ENCODE assay signal across 8 cellular contexts in the genomic region with DNA sequence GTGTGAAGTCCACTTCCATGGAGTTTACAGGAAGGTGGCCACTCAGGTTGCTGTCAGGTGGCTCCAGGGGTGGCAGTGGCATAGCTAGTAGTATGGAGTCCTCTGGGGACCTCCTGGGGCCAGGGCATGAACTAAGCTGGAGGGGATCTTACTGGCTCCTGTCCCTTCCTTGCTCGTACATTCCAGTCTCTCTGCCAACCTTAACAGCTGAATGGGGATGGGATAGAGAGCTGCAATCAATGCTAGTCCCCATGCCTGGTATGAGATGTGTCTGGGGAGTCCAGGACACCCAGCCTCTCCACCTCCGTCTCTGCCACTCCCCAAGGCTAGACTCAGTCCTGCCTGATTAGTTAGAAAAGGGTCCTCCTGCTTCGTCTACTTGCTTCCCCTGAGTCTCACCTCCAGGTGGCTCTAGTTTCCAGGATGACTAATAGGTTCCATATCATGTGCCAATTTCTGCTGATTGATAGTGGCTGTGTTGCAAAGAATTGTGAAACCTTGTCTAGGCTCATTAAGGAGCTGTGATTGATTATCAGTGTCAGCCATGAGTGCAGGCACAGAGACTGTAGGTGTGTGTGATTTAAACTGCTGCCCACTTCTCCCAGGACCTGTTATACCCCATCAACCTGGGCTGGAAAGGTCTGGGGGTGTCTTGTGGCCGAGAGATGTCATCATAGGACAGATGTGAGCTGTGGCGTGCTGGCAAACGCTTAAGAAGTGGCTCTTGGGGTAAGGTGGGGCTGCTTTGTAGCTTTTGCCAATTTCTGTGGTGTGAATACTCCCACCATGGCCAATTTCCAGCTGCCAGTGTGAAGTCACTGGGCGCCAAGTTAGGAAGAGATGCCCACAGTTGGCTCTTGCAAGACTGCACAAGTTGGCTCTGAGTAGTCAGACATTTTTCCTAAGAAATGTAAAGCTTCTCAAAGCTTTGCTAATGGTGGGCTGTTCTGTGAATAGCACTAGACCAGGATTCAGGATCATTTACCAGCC. TPM values are rescaled to one million over a fixed set of nuclear protein-coding genes. Genes with fewer than 3 reads are reported as not detected.
A peak's percentile ranks its signal among the peaks of the same experiment; 100 is the strongest.
DNase-seq lines count a peak whose midpoint lies in the region; ATAC-seq and TF ChIP-seq lines count a peak whose summit lies in the region.

No MANE protein-coding gene starts in this region.

- TF ChIP-seq EP300 in transverse colon (IDR thresholded peaks at IDR 0.05; ENCODE audit: low read depth): no peak

- H3K27me3 Mint-ChIP-seq in activated T-cell treated with anti-CD3 and anti-CD28 coated beads, Interleukin-2, amount 50 U/mL, for 72 hours (ENCODE audit: low read depth): peaks cover 10% of the 10 kb centered on the region

- DNase-seq in activated T-cell treated with anti-CD3 and anti-CD28 coated beads, Interleukin-2, amount 50 U/mL, for 72 hours: no peak
- no peak for DNase-seq in activated T-cell treated with anti-CD3 and anti-CD28 coated beads for 4 hours
- DNase-seq in Panc1 (ENCODE audit: low read depth, low spot score): peak; percentile 89
- peak; percentile 70 to 85 for DNase-seq in foreskin fibroblast
- DNase-seq in transverse colon: no peak
- DNase-seq in C1 segment of cervical spinal cord (lab: John Stamatoyannopoulos, UW): no peak

- in situ Hi-C loops in Panc1 (cut with HindIII; ENCODE audit: low pct_unique_long_range_greater_than_20kb, low sequenced_read_pairs): no loop called here
- in situ Hi-C loops in transverse colon (cut with MboI; ENCODE audit: low pct_ligation_motif_present in 1 of 4, low pct_unique_long_range_greater_than_20kb in 1 of 4, low sequenced_read_pairs in 3 of 4): no loop called here

- H3K36me3 ChIP-seq in Panc1 (ENCODE audit: control insufficient read depth, insufficient read depth, low read length) (no peaks in the 10 kb centered on the region), transverse colon (no peaks in the 10 kb centered on the region)

- intact Hi-C loops in Panc1 (cut with micrococcal nuclease; ENCODE audit: unreplicated experiment) (no loop called here), transverse colon (cut with DNase I; ENCODE audit: low total_unique reads) (no loop called here)

- H3K4me3 ChIP-seq in Panc1 (ENCODE audit: low read depth in 2 of 2, low read length in 2 of 2): no peak overlapping the region
- no peak overlapping the region for H3K4me3 ChIP-seq in foreskin fibroblast (ENCODE audit: low read depth in 1 of 2, low read length in 2 of 2)
- H3K4me3 ChIP-seq in transverse colon: no peak overlapping the region

- H3K9me3 ChIP-seq in Panc1 (ENCODE audit: control insufficient read depth, insufficient read depth, low read depth, low read length) (no peaks in the 10 kb centered on the region), transverse colon (no peaks in the 10 kb centered on the region)

- peaks cover 6% of the 10 kb centered on the region for H3K4me1 Mint-ChIP-seq in activated T-cell treated with anti-CD3 and anti-CD28 coated beads, Interleukin-2, amount 50 U/mL, for 72 hours (ENCODE audit: low read depth)

- CTCF ChIA-PET in Panc1 (lab: Charles Lee): interaction anchor here (0.6 kb wide), 1 partner anchor 56 kb away, joined by 4 read pairs; no protein-coding TSS in a partner anchor

- ATAC-seq in activated T-cell treated with anti-CD3 and anti-CD28 coated beads, Interleukin-2, amount 50 U/mL, for 72 hours (replicated peaks in 1 of 2): peak; percentile 41 to 51
- ATAC-seq in Panc1: peak; percentile 59
- no peak for ATAC-seq in GM21786 (IDR thresholded peaks at IDR 0.05; ENCODE audit: unreplicated experiment)
- no peak for ATAC-seq in HG03280 (IDR thresholded peaks at IDR 0.05; ENCODE audit: unreplicated experiment)

- no peak overlapping the region for H3K4me3 Mint-ChIP-seq in activated T-cell treated with anti-CD3 and anti-CD28 coated beads, Interleukin-2, amount 50 U/mL, for 72 hours

- H3K27me3 ChIP-seq in Panc1 (ENCODE audit: control insufficient read depth, insufficient read depth, low read length) (no peaks in the 10 kb centered on the region), transverse colon (no peaks in the 10 kb centered on the region)

- no peaks in the 10 kb centered on the region for H3K36me3 Mint-ChIP-seq in activated T-cell treated with anti-CD3 and anti-CD28 coated beads, Interleukin-2, amount 50 U/mL, for 72 hours (ENCODE audit: insufficient read depth in 2 of 2)

- no peaks in the 10 kb centered on the region for H3K9me3 Mint-ChIP-seq in activated T-cell treated with anti-CD3 and anti-CD28 coated beads, Interleukin-2, amount 50 U/mL, for 72 hours

- POLR2A ChIA-PET in Panc1 (lab: Charles Lee): interaction anchor here (0.5 kb wide), 1 partner anchor 1508 kb away, joined by 4 read pairs; no protein-coding TSS in a partner anchor

- TF ChIP-seq CTCF in Panc1 (IDR thresholded peaks at IDR 0.05) (no peak; the same call in 1 of the 2 replicates), foreskin fibroblast (IDR thresholded peaks at IDR 0.05; ENCODE audit: low read depth, low read length) (peak; percentile 27), transverse colon (IDR thresholded peaks at IDR 0.05) (peak in 3 of 5 experiments; percentile 8 to 48 (median 25))

- H3K4me1 ChIP-seq in Panc1 (ENCODE audit: control insufficient read depth, insufficient read depth, low read length) (peaks cover 22% of the 10 kb centered on the region; the same call in 1 of the 2 replicates), transverse colon (peaks cover 7 to 22% (median 12%) of the 10 kb centered on the region in 4 donors)

- WGBS in transverse colon (ENCODE audit: low coverage in 1 of 2), 2 donors: 56% methylated on average over 7 of the region's 7 CpGs; no CpG with 5 or more reads in 1 of the 2 donors

- H3K27ac ChIP-seq in Panc1 (ENCODE audit: low read length) (no peak overlapping the region), transverse colon (no peak overlapping the region)

- no peak overlapping the region for H3K27ac Mint-ChIP-seq in activated T-cell treated with anti-CD3 and anti-CD28 coated beads, Interleukin-2, amount 50 U/mL, for 72 hours

- TF ChIP-seq POLR2A in transverse colon (IDR thresholded peaks at IDR 0.05): no peak

- BruUV-seq in Panc1 (replicated peaks; lab: Mats Ljungman, UMichigan): no TSS peak

RNA-seq across cellular contexts. Expression of a gene that starts 59.8 kb away (rescaled TPM):
- total RNA-seq in activated T-cell treated with anti-CD3 and anti-CD28 coated beads, Interleukin-2, amount 50 U/mL, for 72 hours: not detected
- total RNA-seq in Panc1 (2021; ENCODE audit: unreplicated experiment) (1.0 TPM), transverse colon (1 to 10 TPM in 3 of 4 donors, under 1 TPM in 1; 0.68 to 8.2 (median 2.1) TPM)
- polyA plus RNA-seq in Panc1 (2012; ENCODE audit: insufficient read length): 0.31 TPM

Comparison
In these comparisons a context has a peak if more than half of its experiments do, and no peak if none do; other contexts are left out.
1. ATAC-seq: peak in activated T-cell treated with anti-CD3 and anti-CD28 coated beads, Interleukin-2, amount 50 U/mL, for 72 hours (2 of 2) and Panc1 (single experiment); none in GM21786 (single experiment) and HG03280 (single experiment).
2. DNase-seq: peak in Panc1 (single experiment) and foreskin fibroblast (2 of 2); none in activated T-cell treated with anti-CD3 and anti-CD28 coated beads, Interleukin-2, amount 50 U/mL, for 72 hours (0 of 2), activated T-cell treated with anti-CD3 and anti-CD28 coated beads for 4 hours (single experiment), transverse colon (single experiment) and C1 segment of cervical spinal cord (0 of 14).